Comparison of ENCODE assay signal across 1 cellular context in the genomic region with DNA sequence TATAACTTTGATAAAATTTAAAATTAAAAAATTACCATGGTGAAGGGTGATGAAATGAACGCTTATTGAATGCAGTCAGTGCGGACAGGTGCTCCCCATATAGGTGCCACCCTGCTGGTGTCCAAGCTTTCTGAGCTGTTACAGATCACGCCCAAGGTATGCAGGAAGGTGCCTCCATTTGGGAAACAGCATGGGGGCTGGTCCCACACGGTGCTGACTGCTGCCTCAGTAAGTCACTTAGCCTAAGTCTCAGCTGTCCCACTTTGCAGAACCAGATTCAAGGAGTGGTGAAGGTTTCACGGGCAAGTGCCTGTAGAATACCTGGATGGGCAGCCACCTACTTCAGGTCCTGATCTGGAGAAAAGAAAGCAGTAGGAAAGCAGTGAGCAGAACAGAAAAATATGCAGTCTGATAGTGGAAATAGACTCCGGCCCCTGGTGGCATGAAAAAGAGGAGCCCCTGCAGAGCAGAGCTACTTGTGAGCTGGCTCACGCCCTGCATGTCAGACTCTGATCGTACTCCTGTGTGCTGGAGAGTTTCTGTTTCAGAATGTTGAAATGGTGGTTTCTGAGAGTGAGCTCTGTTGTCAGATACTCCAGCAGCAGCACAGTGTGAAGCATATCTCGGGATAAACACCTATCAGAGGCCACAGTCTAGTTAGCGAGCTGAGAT.
A peak's percentile ranks its signal among the peaks of the same experiment; 100 is the strongest.
TF ChIP-seq lines count a peak whose summit lies in the region.

No MANE protein-coding gene starts in this region.

TF ChIP-seq in HepG2, 621 proteins besides CTCF, POLR2A, EP300 and RAD21 (continued from another document and continues in another):
- TF ChIP-seq PHF21A (CRISPR knock-in tag; IDR thresholded peaks at IDR 0.05), result no peak
- TF ChIP-seq, protein P1, sequence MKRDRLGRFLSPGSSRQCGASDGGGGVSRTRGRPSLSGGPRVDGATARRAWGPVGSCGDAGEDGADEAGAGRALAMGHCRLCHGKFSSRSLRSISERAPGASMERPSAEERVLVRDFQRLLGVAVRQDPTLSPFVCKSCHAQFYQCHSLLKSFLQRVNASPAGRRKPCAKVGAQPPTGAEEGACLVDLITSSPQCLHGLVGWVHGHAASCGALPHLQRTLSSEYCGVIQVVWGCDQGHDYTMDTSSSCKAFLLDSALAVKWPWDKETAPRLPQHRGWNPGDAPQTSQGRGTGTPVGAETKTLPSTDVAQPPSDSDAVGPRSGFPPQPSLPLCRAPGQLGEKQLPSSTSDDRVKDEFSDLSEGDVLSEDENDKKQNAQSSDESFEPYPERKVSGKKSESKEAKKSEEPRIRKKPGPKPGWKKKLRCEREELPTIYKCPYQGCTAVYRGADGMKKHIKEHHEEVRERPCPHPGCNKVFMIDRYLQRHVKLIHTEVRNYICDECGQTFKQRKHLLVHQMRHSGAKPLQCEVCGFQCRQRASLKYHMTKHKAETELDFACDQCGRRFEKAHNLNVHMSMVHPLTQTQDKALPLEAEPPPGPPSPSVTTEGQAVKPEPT (CRISPR knock-in tag; IDR thresholded peaks at IDR 0.05; ENCODE audit: low read depth), result no peak
- TF ChIP-seq ZNF331 (CRISPR knock-in tag; IDR thresholded peaks at IDR 0.05), result no peak
- no peak for TF ChIP-seq SAFB2 (CRISPR knock-in tag; IDR thresholded peaks at IDR 0.05; ENCODE audit: borderline replicate concordance, low read depth)
- TF ChIP-seq NFIC (IDR thresholded peaks at IDR 0.05; ENCODE audit: low read length), result no peak
- TF ChIP-seq ZNF816 (CRISPR knock-in tag; IDR thresholded peaks at IDR 0.05; ENCODE audit: borderline replicate concordance), result no peak
- TF ChIP-seq, protein P2, sequence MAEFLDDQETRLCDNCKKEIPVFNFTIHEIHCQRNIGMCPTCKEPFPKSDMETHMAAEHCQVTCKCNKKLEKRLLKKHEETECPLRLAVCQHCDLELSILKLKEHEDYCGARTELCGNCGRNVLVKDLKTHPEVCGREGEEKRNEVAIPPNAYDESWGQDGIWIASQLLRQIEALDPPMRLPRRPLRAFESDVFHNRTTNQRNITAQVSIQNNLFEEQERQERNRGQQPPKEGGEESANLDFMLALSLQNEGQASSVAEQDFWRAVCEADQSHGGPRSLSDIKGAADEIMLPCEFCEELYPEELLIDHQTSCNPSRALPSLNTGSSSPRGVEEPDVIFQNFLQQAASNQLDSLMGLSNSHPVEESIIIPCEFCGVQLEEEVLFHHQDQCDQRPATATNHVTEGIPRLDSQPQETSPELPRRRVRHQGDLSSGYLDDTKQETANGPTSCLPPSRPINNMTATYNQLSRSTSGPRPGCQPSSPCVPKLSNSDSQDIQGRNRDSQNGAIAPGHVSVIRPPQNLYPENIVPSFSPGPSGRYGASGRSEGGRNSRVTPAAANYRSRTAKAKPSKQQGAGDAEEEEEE (CRISPR knock-in tag; IDR thresholded peaks at IDR 0.05; ENCODE audit: borderline replicate concordance), result no peak
- TF ChIP-seq ZNF792 (CRISPR knock-in tag; IDR thresholded peaks at IDR 0.05), result no peak
- no peak for TF ChIP-seq MXD1 (CRISPR knock-in tag; IDR thresholded peaks at IDR 0.05)
- no peak for TF ChIP-seq ZBTB44 (CRISPR knock-in tag; IDR thresholded peaks at IDR 0.05)
- TF ChIP-seq, protein P3, sequence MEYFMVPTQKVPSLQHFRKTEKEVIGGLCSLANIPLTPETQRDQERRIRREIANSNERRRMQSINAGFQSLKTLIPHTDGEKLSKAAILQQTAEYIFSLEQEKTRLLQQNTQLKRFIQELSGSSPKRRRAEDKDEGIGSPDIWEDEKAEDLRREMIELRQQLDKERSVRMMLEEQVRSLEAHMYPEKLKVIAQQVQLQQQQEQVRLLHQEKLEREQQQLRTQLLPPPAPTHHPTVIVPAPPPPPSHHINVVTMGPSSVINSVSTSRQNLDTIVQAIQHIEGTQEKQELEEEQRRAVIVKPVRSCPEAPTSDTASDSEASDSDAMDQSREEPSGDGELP (IDR thresholded peaks at IDR 0.05; ENCODE audit: borderline replicate concordance, low read depth), result no peak
- no peak for TF ChIP-seq TFDP2 (CRISPR knock-in tag; IDR thresholded peaks at IDR 0.05)
- TF ChIP-seq ZNF383 (CRISPR knock-in tag; IDR thresholded peaks at IDR 0.05; ENCODE audit: borderline replicate concordance), result 0 out of 2 replicates have a peak, but pooled peaks have one; percentile 68
- TF ChIP-seq, protein P4, sequence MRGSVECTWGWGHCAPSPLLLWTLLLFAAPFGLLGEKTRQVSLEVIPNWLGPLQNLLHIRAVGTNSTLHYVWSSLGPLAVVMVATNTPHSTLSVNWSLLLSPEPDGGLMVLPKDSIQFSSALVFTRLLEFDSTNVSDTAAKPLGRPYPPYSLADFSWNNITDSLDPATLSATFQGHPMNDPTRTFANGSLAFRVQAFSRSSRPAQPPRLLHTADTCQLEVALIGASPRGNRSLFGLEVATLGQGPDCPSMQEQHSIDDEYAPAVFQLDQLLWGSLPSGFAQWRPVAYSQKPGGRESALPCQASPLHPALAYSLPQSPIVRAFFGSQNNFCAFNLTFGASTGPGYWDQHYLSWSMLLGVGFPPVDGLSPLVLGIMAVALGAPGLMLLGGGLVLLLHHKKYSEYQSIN (CRISPR knock-in tag; IDR thresholded peaks at IDR 0.05; ENCODE audit: borderline replicate concordance), result no peak
- TF ChIP-seq ZNF335 (CRISPR knock-in tag; IDR thresholded peaks at IDR 0.05), result no peak
- TF ChIP-seq ZNF761 (CRISPR knock-in tag; conservative IDR thresholded peaks at IDR 0.05), result 0 out of 2 replicates have a peak, but pooled peaks have one; percentile 28
- TF ChIP-seq CCDC6 (CRISPR knock-in tag; IDR thresholded peaks at IDR 0.05), result no peak
- no peak for TF ChIP-seq FIP1L1 (IDR thresholded peaks at IDR 0.05; ENCODE audit: borderline replicate concordance, insufficient read depth, low read depth, low read length)
- 0 out of 2 replicates have a peak, but pooled peaks have one; percentile 11 for TF ChIP-seq SALL1 (CRISPR knock-in tag; IDR thresholded peaks at IDR 0.05)
- no peak for TF ChIP-seq GATAD1 (CRISPR knock-in tag; IDR thresholded peaks at IDR 0.05)
- TF ChIP-seq PAXIP1 (CRISPR knock-in tag; conservative IDR thresholded peaks at IDR 0.05), result 0 out of 2 replicates have a peak, but pooled peaks have one; percentile 20
- no peak for TF ChIP-seq PRPF4 (IDR thresholded peaks at IDR 0.05; ENCODE audit: low read depth, low read length, poor library complexity, severe bottlenecking)
- 0 out of 2 replicates have a peak, but pooled peaks have one; percentile 70 for TF ChIP-seq MEIS1 (CRISPR knock-in tag; IDR thresholded peaks at IDR 0.05; ENCODE audit: borderline replicate concordance)
- TF ChIP-seq HMGXB3 (CRISPR knock-in tag; IDR thresholded peaks at IDR 0.05; ENCODE audit: borderline replicate concordance), result no peak
- TF ChIP-seq ZNF567 (CRISPR knock-in tag; IDR thresholded peaks at IDR 0.05; ENCODE audit: borderline replicate concordance), result no peak
- no peak for TF ChIP-seq ZC3H13 (CRISPR knock-in tag; IDR thresholded peaks at IDR 0.05)
- TF ChIP-seq TOE1 (CRISPR knock-in tag; IDR thresholded peaks at IDR 0.05), result no peak
- TF ChIP-seq ZSCAN31 (CRISPR knock-in tag; IDR thresholded peaks at IDR 0.05; ENCODE audit: low read depth), result no peak
- no peak for TF ChIP-seq CBFB (CRISPR knock-in tag; IDR thresholded peaks at IDR 0.05)
- TF ChIP-seq MTF2 (CRISPR knock-in tag; IDR thresholded peaks at IDR 0.05; ENCODE audit: borderline replicate concordance), result no peak
- TF ChIP-seq ZNF678 (CRISPR knock-in tag; IDR thresholded peaks at IDR 0.05), result no peak
- no peak for TF ChIP-seq ZNF251 (CRISPR knock-in tag; IDR thresholded peaks at IDR 0.05)
- TF ChIP-seq ZNF280D (CRISPR knock-in tag; IDR thresholded peaks at IDR 0.05), result no peak
- TF ChIP-seq HIVEP1 (CRISPR knock-in tag; IDR thresholded peaks at IDR 0.05), result no peak
